In the genomic region with DNA sequence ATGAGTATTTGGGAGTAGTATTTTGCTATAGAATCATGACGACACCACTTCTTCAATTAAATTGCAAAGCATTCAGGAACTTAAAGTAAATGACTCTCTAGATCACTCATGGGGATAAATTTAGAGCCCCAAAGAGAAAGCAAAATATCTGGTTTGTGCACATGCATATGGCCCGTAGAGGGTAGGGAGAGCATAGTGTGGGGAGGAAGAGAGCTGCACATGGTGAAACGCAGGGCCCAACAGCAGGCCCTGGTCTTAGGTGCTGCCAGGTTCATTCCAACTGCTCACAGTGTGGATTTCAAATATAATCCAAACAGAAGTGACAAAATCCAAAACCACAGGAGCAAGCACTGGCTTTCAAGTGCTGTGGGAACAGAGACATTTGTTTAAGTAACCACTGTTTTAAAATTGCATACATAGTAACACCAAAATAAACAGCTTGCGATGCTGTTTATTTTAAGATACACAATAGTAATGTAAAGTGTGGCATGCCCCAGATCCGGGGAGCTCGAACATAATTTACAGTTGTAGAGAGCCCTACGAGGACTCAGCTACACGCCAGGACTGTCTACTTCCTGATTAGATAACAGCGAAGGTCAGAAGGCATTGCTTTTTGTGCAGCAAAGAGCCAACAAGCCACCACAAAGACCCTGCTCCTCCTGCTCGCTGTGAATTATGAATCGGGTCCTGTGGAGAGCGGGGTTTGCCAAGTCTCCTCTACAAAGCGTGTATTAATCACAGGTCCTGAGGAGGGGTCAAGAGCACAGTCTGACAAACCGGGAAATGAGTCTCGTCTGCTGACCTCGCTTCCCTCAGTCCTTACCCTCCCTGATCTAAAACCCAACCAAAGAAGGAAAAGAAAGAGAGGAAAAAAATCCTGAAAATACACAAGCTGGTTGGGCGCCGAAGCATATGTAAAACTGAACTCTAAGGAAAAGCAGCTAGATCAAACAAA, we compare ENCODE assay signal across 1 cellular context.
A peak's percentile ranks its signal among the peaks of the same experiment; 100 is the strongest.
TF ChIP-seq lines count a peak whose summit lies in the region.

No MANE protein-coding gene starts in this region.

TF ChIP-seq in HepG2, 621 proteins besides CTCF, POLR2A, EP300 and RAD21 (continued from another document and continues in another):
- TF ChIP-seq KIAA2018 (CRISPR knock-in tag; IDR thresholded peaks at IDR 0.05; ENCODE audit: borderline replicate concordance) (no peak), ZBTB1 (CRISPR knock-in tag; IDR thresholded peaks at IDR 0.05; ENCODE audit: borderline replicate concordance) (no peak), AGO2 (optimal IDR thresholded peaks at IDR 0.05; ENCODE audit: low read depth, low read length) (no peak), CHD2 (IDR thresholded peaks at IDR 0.05; ENCODE audit: low read depth, low read length) (no peak), ZNF83 (CRISPR knock-in tag; IDR thresholded peaks at IDR 0.05; ENCODE audit: borderline replicate concordance) (no peak), ZNF335 (CRISPR knock-in tag; IDR thresholded peaks at IDR 0.05) (no peak), ZNF138 (CRISPR knock-in tag; IDR thresholded peaks at IDR 0.05; ENCODE audit: low read depth) (no peak), ZNF607 (CRISPR knock-in tag; IDR thresholded peaks at IDR 0.05; ENCODE audit: borderline replicate concordance) (no peak), HOXA5 (CRISPR knock-in tag; IDR thresholded peaks at IDR 0.05) (no peak), ZNF317 (CRISPR knock-in tag; IDR thresholded peaks at IDR 0.05) (no peak), TOE1 (CRISPR knock-in tag; IDR thresholded peaks at IDR 0.05) (no peak), FLYWCH1 (CRISPR knock-in tag; IDR thresholded peaks at IDR 0.05) (no peak), ZBTB20 (CRISPR knock-in tag; IDR thresholded peaks at IDR 0.05; ENCODE audit: borderline replicate concordance, low read depth) (peak; percentile 67; the same call in 1 of the 2 replicates), ATF7-NPFF (CRISPR knock-in tag; IDR thresholded peaks at IDR 0.05; ENCODE audit: low read depth) (no peak), TERF1 (CRISPR knock-in tag; IDR thresholded peaks at IDR 0.05) (no peak), SIX1 (CRISPR knock-in tag; IDR thresholded peaks at IDR 0.05; ENCODE audit: borderline replicate concordance) (no peak), MNT (IDR thresholded peaks at IDR 0.05) (no peak), NFIC (IDR thresholded peaks at IDR 0.05; ENCODE audit: low read length) (no peak), ZNF619 (CRISPR knock-in tag; IDR thresholded peaks at IDR 0.05) (no peak), ZNF747 (CRISPR knock-in tag; IDR thresholded peaks at IDR 0.05; ENCODE audit: borderline replicate concordance) (peak; percentile 70; the same call in 1 of the 2 replicates), PHF8 (CRISPR knock-in tag; IDR thresholded peaks at IDR 0.05) (no peak), SYNCRIP (IDR thresholded peaks at IDR 0.05; ENCODE audit: insufficient read depth, low read depth, low read length) (no peak), ZMAT3 (CRISPR knock-in tag; conservative IDR thresholded peaks at IDR 0.05) (no peak), ZNF709 (CRISPR knock-in tag; IDR thresholded peaks at IDR 0.05) (no peak), SMARCE1 (IDR thresholded peaks at IDR 0.05; ENCODE audit: borderline replicate concordance) (no peak), PPARG (CRISPR knock-in tag; conservative IDR thresholded peaks at IDR 0.05) (no peak), ZNF205 (CRISPR knock-in tag; IDR thresholded peaks at IDR 0.05) (no peak), ZSCAN30 (CRISPR knock-in tag; IDR thresholded peaks at IDR 0.05) (no peak), RXRA (CRISPR knock-in tag; IDR thresholded peaks at IDR 0.05) (peak; percentile 33; the same call in 1 of the 2 replicates), ZNF768 (CRISPR knock-in tag; IDR thresholded peaks at IDR 0.05) (peak; percentile 18; the same call in 1 of the 2 replicates), THRA (CRISPR knock-in tag; IDR thresholded peaks at IDR 0.05; ENCODE audit: borderline replicate concordance) (no peak; the same call in 1 of the 2 replicates), RFX5 (IDR thresholded peaks at IDR 0.05; ENCODE audit: low read depth, low read length) (no peak), ZNF839 (CRISPR knock-in tag; IDR thresholded peaks at IDR 0.05; ENCODE audit: borderline replicate concordance) (no peak), CREM (IDR thresholded peaks at IDR 0.05) (peak; percentile 39), CREM (CRISPR knock-in tag; IDR thresholded peaks at IDR 0.05) (no peak), ZNF678 (CRISPR knock-in tag; IDR thresholded peaks at IDR 0.05) (no peak), PBX2 (CRISPR knock-in tag; IDR thresholded peaks at IDR 0.05) (no peak), TCF12 (IDR thresholded peaks at IDR 0.05) (no peak), TCF12 (CRISPR knock-in tag; IDR thresholded peaks at IDR 0.05) (no peak), DR1 (CRISPR knock-in tag; IDR thresholded peaks at IDR 0.05) (no peak), ZFX (CRISPR knock-in tag; IDR thresholded peaks at IDR 0.05; ENCODE audit: low read depth) (no peak), SMC3 (IDR thresholded peaks at IDR 0.05; ENCODE audit: low read length) (no peak), MXD4 (CRISPR knock-in tag; IDR thresholded peaks at IDR 0.05) (no peak)
- TF ChIP-seq, protein P1, sequence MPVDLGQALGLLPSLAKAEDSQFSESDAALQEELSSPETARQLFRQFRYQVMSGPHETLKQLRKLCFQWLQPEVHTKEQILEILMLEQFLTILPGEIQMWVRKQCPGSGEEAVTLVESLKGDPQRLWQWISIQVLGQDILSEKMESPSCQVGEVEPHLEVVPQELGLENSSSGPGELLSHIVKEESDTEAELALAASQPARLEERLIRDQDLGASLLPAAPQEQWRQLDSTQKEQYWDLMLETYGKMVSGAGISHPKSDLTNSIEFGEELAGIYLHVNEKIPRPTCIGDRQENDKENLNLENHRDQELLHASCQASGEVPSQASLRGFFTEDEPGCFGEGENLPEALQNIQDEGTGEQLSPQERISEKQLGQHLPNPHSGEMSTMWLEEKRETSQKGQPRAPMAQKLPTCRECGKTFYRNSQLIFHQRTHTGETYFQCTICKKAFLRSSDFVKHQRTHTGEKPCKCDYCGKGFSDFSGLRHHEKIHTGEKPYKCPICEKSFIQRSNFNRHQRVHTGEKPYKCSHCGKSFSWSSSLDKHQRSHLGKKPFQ (CRISPR knock-in tag; IDR thresholded peaks at IDR 0.05; ENCODE audit: insufficient replicate concordance), result peak; percentile 59
- TF ChIP-seq, protein P2, sequence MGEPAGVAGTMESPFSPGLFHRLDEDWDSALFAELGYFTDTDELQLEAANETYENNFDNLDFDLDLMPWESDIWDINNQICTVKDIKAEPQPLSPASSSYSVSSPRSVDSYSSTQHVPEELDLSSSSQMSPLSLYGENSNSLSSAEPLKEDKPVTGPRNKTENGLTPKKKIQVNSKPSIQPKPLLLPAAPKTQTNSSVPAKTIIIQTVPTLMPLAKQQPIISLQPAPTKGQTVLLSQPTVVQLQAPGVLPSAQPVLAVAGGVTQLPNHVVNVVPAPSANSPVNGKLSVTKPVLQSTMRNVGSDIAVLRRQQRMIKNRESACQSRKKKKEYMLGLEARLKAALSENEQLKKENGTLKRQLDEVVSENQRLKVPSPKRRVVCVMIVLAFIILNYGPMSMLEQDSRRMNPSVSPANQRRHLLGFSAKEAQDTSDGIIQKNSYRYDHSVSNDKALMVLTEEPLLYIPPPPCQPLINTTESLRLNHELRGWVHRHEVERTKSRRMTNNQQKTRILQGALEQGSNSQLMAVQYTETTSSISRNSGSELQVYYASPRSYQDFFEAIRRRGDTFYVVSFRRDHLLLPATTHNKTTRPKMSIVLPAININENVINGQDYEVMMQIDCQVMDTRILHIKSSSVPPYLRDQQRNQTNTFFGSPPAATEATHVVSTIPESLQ (CRISPR knock-in tag; conservative IDR thresholded peaks at IDR 0.05), result no peak
